In genomic region chr18:8704361-8705279, GRCh38 we compare ENCODE assay signal across 8 cellular contexts. TPM values are rescaled to one million over a fixed set of nuclear protein-coding genes. Genes with fewer than 3 reads are reported as not detected.
DNase-seq lines count a peak whose midpoint lies in the region; ATAC-seq, FAIRE-seq and TF ChIP-seq lines count a peak whose summit lies in the region.

No MANE protein-coding gene starts in this region.

- intact Hi-C loops in right cardiac atrium (cut with DNase I): loop anchor here in 1 of 4 donors (10.0 kb wide), 1 partner anchor 100 kb away; no protein-coding TSS in a partner anchor

- DNase-seq in GM13976 (ENCODE audit: low spot score): peak; percentile 97
- peak; percentile 48 for DNase-seq in NCI-H1436 treated with DMSO at 0.1 percent for 48 hours (lab: John Stamatoyannopoulos, UW)
- peak; percentile 72 to 81 (median 74) for DNase-seq in T-helper 2 cell
- peak in 57 of 58 donors; percentile 37 to 93 (median 82) for DNase-seq in anterior cingulate cortex (lab: John Stamatoyannopoulos, UW)
- DNase-seq in right cardiac atrium: peak; percentile 91 to 96 (median 96)
- peak; percentile 92 for DNase-seq in putamen (ENCODE audit: low spot score)
- DNase-seq in urothelium cell line (ENCODE audit: low spot score): peak; percentile 99

- 3% methylated on average over 71 of the region's 71 CpGs for WGBS in right cardiac atrium

- peak; percentile 96 for FAIRE-seq in urothelium cell line (lab: Jason Lieb, UNC)

- peak overlapping the region; percentile 59 for H3K27ac ChIP-seq in right cardiac atrium (ENCODE audit: low read length)

- in situ Hi-C loops in GM13976 (cut with MboI; ENCODE audit: low sequenced_read_pairs, unreplicated experiment): no loop called here

- H3K4me3 ChIP-seq in right cardiac atrium (ENCODE audit: low read length): peak overlapping the region; percentile 91

- no peaks in the 10 kb centered on the region for H3K27me3 ChIP-seq in right cardiac atrium (ENCODE audit: control insufficient read depth, insufficient read depth)

- no peak for TF ChIP-seq CTCF in GM13976 (IDR thresholded peaks at IDR 0.05; ENCODE audit: borderline replicate concordance, control extremely low read depth, extremely low read depth, insufficient read depth, missing control alignments)

- peak; percentile 82 for ATAC-seq in HG02884 (IDR thresholded peaks at IDR 0.05; ENCODE audit: unreplicated experiment)
- ATAC-seq in right cardiac atrium: peak; percentile 97

- H3K9me3 ChIP-seq in right cardiac atrium (ENCODE audit: control insufficient read depth, low read length): no peaks in the 10 kb centered on the region

- peaks cover 4% of the 10 kb centered on the region for H3K4me1 ChIP-seq in right cardiac atrium (ENCODE audit: control insufficient read depth, insufficient read depth, low read length)

RNA-seq across cellular contexts. Expression of gene MTCL1, which starts 0.7 kb away (rescaled TPM):
- total RNA-seq in right cardiac atrium: 1 to 10 TPM; 5.3 to 8.7 (median 6.9) TPM
- 6.1 TPM for polyA plus RNA-seq in right cardiac atrium

Comparison
In these comparisons a context has a peak if more than half of its experiments do, and no peak if none do; other contexts are left out.
1. Peak in every context shown above with its lines: DNase-seq, ATAC-seq, H3K4me3 ChIP-seq and H3K27ac ChIP-seq.
2. DNase-seq: peak in every context shown above with its lines; median percentile 99 in urothelium cell line; 97 in GM13976; 96 in right cardiac atrium; 92 in putamen; 82 in anterior cingulate cortex; 74 in T-helper 2 cell; 48 in NCI-H1436 treated with DMSO at 0.1 percent for 48 hours.